8 cellular contexts compared by ENCODE assay signal in genomic region chr15:90871097-90871715, GRCh38. TPM values are rescaled to one million over a fixed set of nuclear protein-coding genes. Genes with fewer than 3 reads are reported as not detected.
DNase-seq lines count a peak whose midpoint lies in the region; ATAC-seq, FAIRE-seq and TF ChIP-seq lines count a peak whose summit lies in the region.

No MANE protein-coding gene starts in this region.

- TF ChIP-seq POLR2A in A549 (IDR thresholded peaks at IDR 0.05; ENCODE audit: low read length), result no peak

- in situ Hi-C loops in T47D (cut with HindIII; ENCODE audit: low pct_unique_long_range_greater_than_20kb, low sequenced_read_pairs), result no loop called here

- H3K4me3 ChIP-seq in A549, result peak overlapping the region; percentile 77
- peak overlapping the region; percentile 73 for H3K4me3 ChIP-seq in PC-9

- CTCF ChIA-PET in A549 (lab: Yijun Ruan, JAX) (interaction anchor here (0.6 to 2.1 kb wide), 6 partner anchors 9 to 363 kb away, joined by 3 to 7 read pairs (median 4); no protein-coding TSS in a partner anchor), PC-9 (lab: Charles Lee) (interaction anchor here (0.6 to 1.1 kb wide), 4 partner anchors 64 to 1376 kb away, joined by 3 to 8 read pairs (median 4); partner anchors contain the start of gene UNC45A)

- peaks cover 54% of the 10 kb centered on the region for H3F3A ChIP-seq in PC-9 (ENCODE audit: insufficient read depth, low read depth)

- H3K9me2 ChIP-seq in PC-9 (ENCODE audit: insufficient read depth), result no peaks in the 10 kb centered on the region

- peak overlapping the region; percentile 97 to 99 for H3K27ac Mint-ChIP-seq in stimulated activated naive CD8-positive, alpha-beta T cell treated with anti-CD3 and anti-CD28 coated beads, Interleukin-15, amount 100 ng/mL, for 72 hours

- FAIRE-seq in A549 (lab: Jason Lieb, UNC), result no peak

- H3K4me1 ChIP-seq in A549 (peaks cover 68% of the 10 kb centered on the region), PC-9 (replicated peaks; ENCODE audit: insufficient read depth) (peaks cover 64% of the 10 kb centered on the region)

- no peaks in the 10 kb centered on the region for H3K36me3 ChIP-seq in PC-9 (ENCODE audit: low read depth)

- H3K27ac ChIP-seq in A549 (peak overlapping the region; percentile 85 to 97), PC-9 (peak overlapping the region; percentile 72)

- H3K4me3 Mint-ChIP-seq in stimulated activated naive CD8-positive, alpha-beta T cell treated with anti-CD3 and anti-CD28 coated beads, Interleukin-15, amount 100 ng/mL, for 72 hours, result peak overlapping the region; percentile 95

- no peaks in the 10 kb centered on the region for H3K27me3 ChIP-seq in PC-9 (ENCODE audit: insufficient read depth, low read depth)

- H3K4me2 ChIP-seq in A549 (peak overlapping the region; percentile 96), PC-9 (peak overlapping the region; percentile 95)

- H3K79me2 ChIP-seq in PC-9 (ENCODE audit: low read depth), result peaks cover 32% of the 10 kb centered on the region

- H4K20me1 ChIP-seq in PC-9 (ENCODE audit: insufficient read depth), result peaks cover 26% of the 10 kb centered on the region

- DNase-seq in A549 (ENCODE audit: low read depth in 1 of 2, low spot score in 1 of 2) (peak in 1 of 2 experiments; percentile 50), PC-9 (peak in 1 of 2 experiments; percentile 51), T47D (ENCODE audit: low read depth in 1 of 2, low spot score in 1 of 2) (peak; percentile 17 to 29), left kidney (ENCODE audit: low read depth, low spot score) (peak; percentile 78), LoVo (ENCODE audit: low spot score) (no peak), globus pallidus (ENCODE audit: low spot score) (no peak)
- DNase-seq in stimulated activated naive CD8-positive, alpha-beta T cell treated with anti-CD3 and anti-CD28 coated beads, Interleukin-15, amount 100 ng/mL, for 72 hours, result peak; percentile 53 to 59

- H3K27me3 Mint-ChIP-seq in stimulated activated naive CD8-positive, alpha-beta T cell treated with anti-CD3 and anti-CD28 coated beads, Interleukin-15, amount 100 ng/mL, for 72 hours, result peaks cover 8% of the 10 kb centered on the region

- no peak for TF ChIP-seq RAD21 in A549 (conservative IDR thresholded peaks at IDR 0.05 in 1 of 2, IDR thresholded peaks at IDR 0.05 in 1 of 2)

- WGBS in A549 (ENCODE audit: missing lambda C conversion rate), result 5% methylated on average over 19 of the region's 74 CpGs

- intact Hi-C loops in PC-9 (cut with micrococcal nuclease; ENCODE audit: unreplicated experiment), result loop anchor here (5.0 kb wide), 4 partner anchors 154 to 394 kb away; partner anchors contain the start of gene BLM

- ATAC-seq in A549, result peak; percentile 28 to 45
- ATAC-seq in GM18511 (IDR thresholded peaks at IDR 0.05; ENCODE audit: unreplicated experiment), result peak; percentile 31
- peak; percentile 0 for ATAC-seq in stimulated activated naive CD8-positive, alpha-beta T cell treated with anti-CD3 and anti-CD28 coated beads, Interleukin-15, amount 100 ng/mL, for 72 hours

- TF ChIP-seq CTCF in A549 (IDR thresholded peaks at IDR 0.05) (no peak), PC-9 (conservative IDR thresholded peaks at IDR 0.05) (no peak)

- H3K9me3 ChIP-seq in A549 (no peaks in the 10 kb centered on the region), PC-9 (ENCODE audit: insufficient read depth, low read depth) (no peaks in the 10 kb centered on the region)

- no peaks in the 10 kb centered on the region for H3K9me3 Mint-ChIP-seq in stimulated activated naive CD8-positive, alpha-beta T cell treated with anti-CD3 and anti-CD28 coated beads, Interleukin-15, amount 100 ng/mL, for 72 hours

- no TSS peak for BruUV-seq in PC-9 (replicated peaks; lab: Mats Ljungman, UMichigan)

- no peak for TF ChIP-seq EP300 in A549 (IDR thresholded peaks at IDR 0.05)

- H3K4me1 Mint-ChIP-seq in stimulated activated naive CD8-positive, alpha-beta T cell treated with anti-CD3 and anti-CD28 coated beads, Interleukin-15, amount 100 ng/mL, for 72 hours, result peaks cover 68% of the 10 kb centered on the region

- POLR2A ChIA-PET in A549 (lab: Yijun Ruan, JAX) (interaction anchor here (1.1 kb wide), 1 partner anchor 10 kb away, joined by 5 read pairs; no protein-coding TSS in a partner anchor), PC-9 (lab: Charles Lee; ENCODE audit: unreplicated experiment) (no interaction called here)

- peak overlapping the region; percentile 83 for H2AFZ ChIP-seq in PC-9

TF ChIP-seq in A549, 52 proteins besides CTCF, POLR2A, EP300 and RAD21:
- TF ChIP-seq, protein P1, sequence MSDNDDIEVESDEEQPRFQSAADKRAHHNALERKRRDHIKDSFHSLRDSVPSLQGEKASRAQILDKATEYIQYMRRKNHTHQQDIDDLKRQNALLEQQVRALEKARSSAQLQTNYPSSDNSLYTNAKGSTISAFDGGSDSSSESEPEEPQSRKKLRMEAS (IDR thresholded peaks at IDR 0.05), result peak; percentile 26; the same call in 1 of the 2 replicates
- peak; percentile 40; the same call in 1 of the 2 replicates for TF ChIP-seq PHF8 (IDR thresholded peaks at IDR 0.05; ENCODE audit: borderline replicate concordance, low read depth)
- TF ChIP-seq JUN (IDR thresholded peaks at IDR 0.05), result peak in 1 of 2 experiments; percentile 47; a peak in 2 of 5 replicates
- TF ChIP-seq RARB (CRISPR knock-in tag; IDR thresholded peaks at IDR 0.05), result no peak

RNA-seq across cellular contexts. Expression of gene FURIN, which starts 2.8 kb away (rescaled TPM):
- polyA plus RNA-seq in A549 (2011; rRNA removed), result 16.8 and 20.9 TPM in 2 replicates
- 26.9 and 42.5 TPM in 2 replicates for polyA plus RNA-seq in A549 (2012; cell fraction: cytosol; rRNA removed)
- 36.8 and 51.9 TPM in 2 replicates for polyA plus RNA-seq in A549 (2012; cell fraction: nucleus; rRNA removed)
- 23.1 to 37.1 TPM (median 33.3 TPM) in 3 replicates for polyA plus RNA-seq in A549 (2017; fragmentation: RNase III; extraction: RNeasy Plus Mini Kit Qiagen cat#74134 plus additional on column Dnase treatment)
- 29.8 and 47.2 TPM in 2 replicates for polyA minus RNA-seq in A549 (2011; rRNA and poly(A)+ RNA removed)
- total RNA-seq in PC-9 (2021), result 48.7 and 50.4 TPM in 2 replicates

RNA-seq across cellular contexts. Expression of gene FES, which starts 13.1 kb away (rescaled TPM):
- polyA plus RNA-seq in A549 (2011; rRNA removed), result 0.50 and 0.53 TPM in 2 replicates
- 1.4 and 1.7 TPM in 2 replicates for polyA plus RNA-seq in A549 (2012; cell fraction: cytosol; rRNA removed)
- 1.4 and 1.7 TPM in 2 replicates for polyA plus RNA-seq in A549 (2012; cell fraction: nucleus; rRNA removed)
- polyA plus RNA-seq in A549 (2017; fragmentation: RNase III; extraction: RNeasy Plus Mini Kit Qiagen cat#74134 plus additional on column Dnase treatment), result 0.39 to 0.50 TPM (median 0.45 TPM) in 3 replicates
- 0.39 TPM in 1 of 2 replicates, not detected in the other for polyA minus RNA-seq in A549 (2011; rRNA and poly(A)+ RNA removed)
- 2.1 and 3.8 TPM in 2 replicates for total RNA-seq in PC-9 (2021)

RNA-seq across cellular contexts. Expression of gene MAN2A2, which starts 31.9 kb away (rescaled TPM):
- polyA plus RNA-seq in A549 (2011; rRNA removed), result 22.0 and 37.0 TPM in 2 replicates
- polyA plus RNA-seq in A549 (2012; cell fraction: cytosol; rRNA removed), result 56.4 and 73.9 TPM in 2 replicates
- polyA plus RNA-seq in A549 (2012; cell fraction: nucleus; rRNA removed), result 415 and 583 TPM in 2 replicates
- polyA plus RNA-seq in A549 (2017; fragmentation: RNase III; extraction: RNeasy Plus Mini Kit Qiagen cat#74134 plus additional on column Dnase treatment), result 29.6 to 35.3 TPM (median 32.6 TPM) in 3 replicates
- 42.7 and 43.2 TPM in 2 replicates for polyA minus RNA-seq in A549 (2011; rRNA and poly(A)+ RNA removed)
- total RNA-seq in PC-9 (2021), result 26.4 and 27.1 TPM in 2 replicates

Comparison
In these comparisons a context has a peak if more than half of its experiments do, and no peak if none do; other contexts are left out.
1. DNase-seq: peak in T47D (2 of 2), left kidney (single experiment) and stimulated activated naive CD8-positive, alpha-beta T cell treated with anti-CD3 and anti-CD28 coated beads, Interleukin-15, amount 100 ng/mL, for 72 hours (2 of 2); none in LoVo (single experiment) and globus pallidus (single experiment).
2. Peak in every context shown above with its lines, with median percentiles within 50 percentile points of each other: ATAC-seq.